Comparison of ENCODE assay signal across 16 cellular contexts in the genomic region with DNA sequence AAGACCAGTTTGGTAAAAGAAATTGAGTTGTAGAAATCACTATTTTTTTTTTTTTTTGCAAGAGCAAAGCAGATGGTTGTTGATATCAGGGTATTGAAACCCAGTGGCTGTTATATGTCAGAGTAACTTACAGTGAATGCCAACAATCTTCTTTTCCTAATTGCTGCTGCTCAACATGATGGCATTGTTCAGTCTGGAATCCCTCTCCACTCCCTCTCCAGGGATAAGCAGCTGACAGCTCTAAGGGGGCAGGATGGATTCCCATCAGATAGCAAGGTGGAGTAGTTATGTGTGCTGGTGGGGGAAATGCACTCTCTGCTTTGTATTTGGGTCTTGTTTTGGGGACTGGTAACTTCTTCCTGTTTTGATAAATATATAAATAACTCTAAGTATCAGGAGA.
DNase-seq lines count a peak whose midpoint lies in the region; ATAC-seq and TF ChIP-seq lines count a peak whose summit lies in the region.
"Had no signal": no experiment of that assay in that cellular context is flagged by ENCODE, and none has a peak within 500 bp of the region (broad histone marks: within the 10 kb centered on the region; RNA-seq: fewer than 3 reads in every experiment).

No MANE protein-coding gene starts in this region.

- peak; percentile 79 to 97 (median 92) for ATAC-seq in heart right ventricle
- ATAC-seq in GM19467 (IDR thresholded peaks at IDR 0.05; ENCODE audit: unreplicated experiment), result no peak
- ATAC-seq: Panc1 had no signal

- TF ChIP-seq CTCF in BE2C (IDR thresholded peaks at IDR 0.05; ENCODE audit: low read depth, low read length) (no peak), heart right ventricle (IDR thresholded peaks at IDR 0.05) (no peak), MCF 10A (IDR thresholded peaks at IDR 0.05; ENCODE audit: unreplicated experiment) (no peak)

- no peak overlapping the region for H3K27ac Mint-ChIP-seq in MCF 10A (ENCODE audit: low read depth, unreplicated experiment)
- H3K27ac Mint-ChIP-seq: CD4-positive, CD25-positive, alpha-beta regulatory T cell; IgD-negative memory B cell had no signal

- no peaks in the 10 kb centered on the region for H3K9me3 ChIP-seq in BE2C
- H3K9me3 ChIP-seq in heart right ventricle, result no peaks in the 10 kb centered on the region

- intact Hi-C loops in heart right ventricle (cut with DNase I), result no loop called here
- intact Hi-C loops in MCF 10A (cut with micrococcal nuclease), result no loop called here

- POLR2A ChIA-PET in MCF 10A (lab: Yijun Ruan, JAX), result no interaction called here

- CTCF ChIA-PET in MCF 10A (lab: Yijun Ruan, JAX), result no interaction called here

- H3K27me3 ChIP-seq in BE2C, result no peaks in the 10 kb centered on the region
- no peaks in the 10 kb centered on the region for H3K27me3 ChIP-seq in heart right ventricle

- peak overlapping the region; percentile 37 for H3K4me3 ChIP-seq in BE2C (ENCODE audit: low read depth, low read length)
- H3K4me3 ChIP-seq in heart right ventricle, result no peak overlapping the region
- H3K4me3 ChIP-seq: GM23248 had no signal

- no peak overlapping the region for H3K4me3 Mint-ChIP-seq in MCF 10A (ENCODE audit: unreplicated experiment)
- H3K4me3 Mint-ChIP-seq: CD4-positive, CD25-positive, alpha-beta regulatory T cell; IgD-negative memory B cell had no signal

- no peaks in the 10 kb centered on the region for H3K27me3 Mint-ChIP-seq in MCF 10A (ENCODE audit: insufficient read depth, unreplicated experiment)
- H3K27me3 Mint-ChIP-seq: CD4-positive, CD25-positive, alpha-beta regulatory T cell; IgD-negative memory B cell had no signal

- H3K9me3 Mint-ChIP-seq in MCF 10A (ENCODE audit: unreplicated experiment), result no peaks in the 10 kb centered on the region

- no TSS peak for BruUV-seq in MCF 10A (replicated peaks; lab: Mats Ljungman, UMichigan)

- peaks cover 7% of the 10 kb centered on the region for H3K36me3 Mint-ChIP-seq in MCF 10A (ENCODE audit: insufficient read depth, unreplicated experiment)
- H3K36me3 Mint-ChIP-seq: CD4-positive, CD25-positive, alpha-beta regulatory T cell; IgD-negative memory B cell had no signal

- no peak overlapping the region for H3K27ac ChIP-seq in heart right ventricle
- H3K27ac ChIP-seq: GM23248 had no signal

- H3K36me3 ChIP-seq in BE2C (no peaks in the 10 kb centered on the region), heart right ventricle (no peaks in the 10 kb centered on the region)

- DNase-seq in BE2C, result peak; percentile 74
- peak; percentile 25 for DNase-seq in NCI-H1105 (lab: John Stamatoyannopoulos, UW)
- DNase-seq in NCI-H524 (lab: John Stamatoyannopoulos, UW), result peak; percentile 83 to 91
- DNase-seq in heart right ventricle, result peak in 1 of 2 donors; percentile 53
- no peak for DNase-seq in NCI-H510A (lab: John Stamatoyannopoulos, UW)
- no peak for DNase-seq in MCF 10A (ENCODE audit: unreplicated experiment)
- no peak for DNase-seq in 8988T
- DNase-seq: AML-193; CD4-positive, CD25-positive, alpha-beta regulatory T cell; GF-D8; GM23248; NCI-H1436; SHP77 treated with DMSO at 0.1 percent for 48 hours had no signal

- no peaks in the 10 kb centered on the region for H3K4me1 Mint-ChIP-seq in MCF 10A (ENCODE audit: insufficient read depth, unreplicated experiment)
- H3K4me1 Mint-ChIP-seq: CD4-positive, CD25-positive, alpha-beta regulatory T cell; IgD-negative memory B cell had no signal

- H3K4me1 ChIP-seq in BE2C (peaks cover 17% of the 10 kb centered on the region), heart right ventricle (peaks cover 0 to 36% (median 13%) of the 10 kb centered on the region in 9 donors)

Comparison
In these comparisons a context has a peak if more than half of its experiments do, and no peak if none do; other contexts are left out.
1. DNase-seq: peak in BE2C (single experiment), NCI-H1105 (single experiment) and NCI-H524 (2 of 2); none in NCI-H510A (single experiment), MCF 10A (single experiment) and 8988T (single experiment).